8 cellular contexts compared by ENCODE assay signal in genomic region chr5:179906795-179907569, GRCh38. TPM values are rescaled to one million over a fixed set of nuclear protein-coding genes. Genes with fewer than 3 reads are reported as not detected.
DNase-seq lines count a peak whose midpoint lies in the region; TF ChIP-seq lines count a peak whose summit lies in the region.

No MANE protein-coding gene starts in this region.

- no peak overlapping the region for H3K27ac ChIP-seq in cardiac muscle cell

- intact Hi-C loops in cardiac septum (cut with DNase I): loop anchor here (2.0 to 5.0 kb wide), 3 partner anchors 40 to 165 kb away; partner anchors contain the start of genes MGAT4B and RNF130

- H3K27me3 ChIP-seq in cardiac muscle cell (no peaks in the 10 kb centered on the region), neuron (ENCODE audit: insufficient read depth, low read length) (no peaks in the 10 kb centered on the region)

- H3K36me3 ChIP-seq in cardiac muscle cell (no peaks in the 10 kb centered on the region), neuron (ENCODE audit: insufficient read depth, low read length) (peaks cover 27% of the 10 kb centered on the region)

- H3K27me3 Mint-ChIP-seq in IgD-negative memory B cell: no peaks in the 10 kb centered on the region

- H3K36me3 Mint-ChIP-seq in IgD-negative memory B cell: no peaks in the 10 kb centered on the region

- H3K27ac Mint-ChIP-seq in IgD-negative memory B cell: peak overlapping the region in 1 of 3 donors; percentile 18

- peak overlapping the region; percentile 83 to 89 (median 87) for H3K4me3 Mint-ChIP-seq in IgD-negative memory B cell

- H3K9me3 Mint-ChIP-seq in IgD-negative memory B cell: no peaks in the 10 kb centered on the region

- H3K4me3 ChIP-seq in cardiac muscle cell: peak overlapping the region; percentile 70
- peak overlapping the region; percentile 76 for H3K4me3 ChIP-seq in neuron (ENCODE audit: low read length)

- DNase-seq in cardiac muscle cell (ENCODE audit: low read depth in 1 of 2, low spot score in 1 of 2): peak; percentile 21 to 59
- no peak for DNase-seq in cardiac septum (ENCODE audit: low spot score)
- DNase-seq in activated CD8-positive, alpha-beta memory T cell treated with anti-CD3 and anti-CD28 coated beads, Interleukin-2, amount 50 U/mL, for 4 hours: peak; percentile 25
- peak; percentile 11 for DNase-seq in fibroblast of peridontal ligament (ENCODE audit: extremely low read depth)
- no peak for DNase-seq in MV-4-11 (lab: John Stamatoyannopoulos, UW)
- DNase-seq in ureter (ENCODE audit: low spot score): no peak

- peaks cover 11 to 16% (median 11%) of the 10 kb centered on the region in 3 donors for H3K4me1 Mint-ChIP-seq in IgD-negative memory B cell

- no peak for TF ChIP-seq CTCF in cardiac muscle cell (IDR thresholded peaks at IDR 0.05; ENCODE audit: low read depth, low read length)

- H3K4me1 ChIP-seq in cardiac muscle cell (ENCODE audit: low read depth) (peaks cover 7% of the 10 kb centered on the region), neuron (ENCODE audit: insufficient read depth, low read length) (peaks cover 9% of the 10 kb centered on the region)

- H3K9me3 ChIP-seq in cardiac muscle cell (ENCODE audit: low read depth): no peaks in the 10 kb centered on the region
- H3K9me3 ChIP-seq in neuron (ENCODE audit: low read length): no peaks in the 10 kb centered on the region

- peak overlapping the region; percentile 28 for H2AFZ ChIP-seq in neuron (ENCODE audit: low read depth, low read length)

RNA-seq across cellular contexts. Expression of gene TBC1D9B, which starts 0.7 kb away (rescaled TPM):
- total RNA-seq in cardiac muscle cell (72.2 and 113 TPM in 2 replicates), cardiac septum (41.3 TPM), ureter (142 TPM)
- polyA plus RNA-seq in cardiac muscle cell (63.6 and 64.5 TPM in 2 replicates), IgD-negative memory B cell (57.2 TPM)

RNA-seq across cellular contexts. Expression of gene MRNIP, which starts 48.4 kb away (rescaled TPM):
- total RNA-seq in cardiac muscle cell (48.0 and 57.5 TPM in 2 replicates), cardiac septum (15.3 TPM), ureter (40.5 TPM)
- polyA plus RNA-seq in cardiac muscle cell (28.8 and 40.3 TPM in 2 replicates), IgD-negative memory B cell (26.2 TPM)

Comparison
In these comparisons a context has a peak if more than half of its experiments do, and no peak if none do; other contexts are left out.
1. DNase-seq: peak in cardiac muscle cell (2 of 2), activated CD8-positive, alpha-beta memory T cell treated with anti-CD3 and anti-CD28 coated beads, Interleukin-2, amount 50 U/mL, for 4 hours (single experiment) and fibroblast of peridontal ligament (single experiment); none in cardiac septum (single experiment), MV-4-11 (single experiment) and ureter (single experiment).